Comparison of ENCODE assay signal across 8 cellular contexts in genomic region chr19:50835103-50835784, GRCh38. TPM values are rescaled to one million over a fixed set of nuclear protein-coding genes. Genes with fewer than 3 reads are reported as not detected.
DNase-seq lines count a peak whose midpoint lies in the region; ATAC-seq and TF ChIP-seq lines count a peak whose summit lies in the region.

No MANE protein-coding gene starts in this region.

- H3K36me3 Mint-ChIP-seq in activated T-cell treated with anti-CD3 and anti-CD28 coated beads, Interleukin-2, amount 50 U/mL, for 24 hours (ENCODE audit: low read depth), result no peaks in the 10 kb centered on the region
- H3K36me3 Mint-ChIP-seq in activated T-helper 17 cell treated with anti-CD3 and anti-CD28 coated beads, Interleukin-2, amount 50 U/mL, for 72 hours (ENCODE audit: low read depth), result no peaks in the 10 kb centered on the region

- TF ChIP-seq CTCF in GM13976 (IDR thresholded peaks at IDR 0.05; ENCODE audit: borderline replicate concordance, control extremely low read depth, extremely low read depth, insufficient read depth, missing control alignments), result no peak

- peaks cover 75% of the 10 kb centered on the region for H3K27me3 Mint-ChIP-seq in activated T-cell treated with anti-CD3 and anti-CD28 coated beads, Interleukin-2, amount 50 U/mL, for 24 hours
- peaks cover 40% of the 10 kb centered on the region for H3K27me3 Mint-ChIP-seq in activated T-helper 17 cell treated with anti-CD3 and anti-CD28 coated beads, Interleukin-2, amount 50 U/mL, for 72 hours

- no peaks in the 10 kb centered on the region for H3K9me3 Mint-ChIP-seq in activated T-cell treated with anti-CD3 and anti-CD28 coated beads, Interleukin-2, amount 50 U/mL, for 24 hours
- no peaks in the 10 kb centered on the region for H3K9me3 Mint-ChIP-seq in activated T-helper 17 cell treated with anti-CD3 and anti-CD28 coated beads, Interleukin-2, amount 50 U/mL, for 72 hours

- in situ Hi-C loops in GM13976 (cut with MboI; ENCODE audit: low sequenced_read_pairs, unreplicated experiment), result no loop called here

- peak overlapping the region; percentile 73 for H3K4me3 Mint-ChIP-seq in activated T-cell treated with anti-CD3 and anti-CD28 coated beads, Interleukin-2, amount 50 U/mL, for 24 hours
- peak overlapping the region; percentile 78 for H3K4me3 Mint-ChIP-seq in activated T-helper 17 cell treated with anti-CD3 and anti-CD28 coated beads, Interleukin-2, amount 50 U/mL, for 72 hours

- peaks cover 11% of the 10 kb centered on the region for H3K4me1 Mint-ChIP-seq in activated T-cell treated with anti-CD3 and anti-CD28 coated beads, Interleukin-2, amount 50 U/mL, for 24 hours (ENCODE audit: low read depth)
- H3K4me1 Mint-ChIP-seq in activated T-helper 17 cell treated with anti-CD3 and anti-CD28 coated beads, Interleukin-2, amount 50 U/mL, for 72 hours, result no peaks in the 10 kb centered on the region

- peak; percentile 10 for ATAC-seq in activated T-helper 17 cell treated with anti-CD3 and anti-CD28 coated beads, Interleukin-2, amount 50 U/mL, for 72 hours (replicated peaks)
- ATAC-seq in GM21360 (IDR thresholded peaks at IDR 0.05; ENCODE audit: unreplicated experiment), result no peak

- DNase-seq in activated T-cell treated with anti-CD3 and anti-CD28 coated beads, Interleukin-2, amount 50 U/mL, for 24 hours, result no peak
- no peak for DNase-seq in activated T-cell treated with anti-CD3 and anti-CD28 coated beads, Interleukin-2, amount 50 U/mL, for 48 hours
- DNase-seq in inferior parietal cortex (ENCODE audit: extremely low spot score) (peak; percentile 1), superior temporal gyrus (ENCODE audit: extremely low spot score) (peak; percentile 6), 8988T (no peak), GM13976 (ENCODE audit: low spot score) (no peak)

- no peak overlapping the region for H3K27ac Mint-ChIP-seq in activated T-cell treated with anti-CD3 and anti-CD28 coated beads, Interleukin-2, amount 50 U/mL, for 24 hours
- no peak overlapping the region for H3K27ac Mint-ChIP-seq in activated T-helper 17 cell treated with anti-CD3 and anti-CD28 coated beads, Interleukin-2, amount 50 U/mL, for 72 hours

RNA-seq across cellular contexts. Expression of gene KLK15, which starts 1.9 kb away (rescaled TPM):
- total RNA-seq in activated T-helper 17 cell treated with anti-CD3 and anti-CD28 coated beads, Interleukin-2, amount 50 U/mL, for 72 hours, result not detected

RNA-seq across cellular contexts. Expression of gene KLK1, which starts 11.7 kb away (rescaled TPM):
- total RNA-seq in activated T-helper 17 cell treated with anti-CD3 and anti-CD28 coated beads, Interleukin-2, amount 50 U/mL, for 72 hours, result 1 to 10 TPM in 1 of 2 donors, under 1 TPM in 1; 0.39 to 2.0 TPM

RNA-seq across cellular contexts. Expression of gene KLK3, which starts 19.5 kb away (rescaled TPM):
- total RNA-seq in activated T-helper 17 cell treated with anti-CD3 and anti-CD28 coated beads, Interleukin-2, amount 50 U/mL, for 72 hours, result not detected

RNA-seq across cellular contexts. Expression of gene KLK2, which starts 38.0 kb away (rescaled TPM):
- total RNA-seq in activated T-helper 17 cell treated with anti-CD3 and anti-CD28 coated beads, Interleukin-2, amount 50 U/mL, for 72 hours, result under 1 TPM in 1 of 2 donors, not detected in 1; 0.24 TPM

RNA-seq across cellular contexts. Expression of gene ACP4, which starts 45.0 kb away (rescaled TPM):
- total RNA-seq in activated T-helper 17 cell treated with anti-CD3 and anti-CD28 coated beads, Interleukin-2, amount 50 U/mL, for 72 hours, result not detected

Comparison
In these comparisons a context has a peak if more than half of its experiments do, and no peak if none do; other contexts are left out.
1. DNase-seq: peak in inferior parietal cortex (single experiment) and superior temporal gyrus (single experiment); none in activated T-cell treated with anti-CD3 and anti-CD28 coated beads, Interleukin-2, amount 50 U/mL, for 24 hours (single experiment), activated T-cell treated with anti-CD3 and anti-CD28 coated beads, Interleukin-2, amount 50 U/mL, for 48 hours (0 of 2), 8988T (single experiment) and GM13976 (single experiment).